13 cellular contexts compared by ENCODE assay signal in genomic region chr14:31410048-31410654, GRCh38. TPM values are rescaled to one million over a fixed set of nuclear protein-coding genes. Genes with fewer than 3 reads are reported as not detected.
A peak's percentile ranks its signal among the peaks of the same experiment; 100 is the strongest.
DNase-seq lines count a peak whose midpoint lies in the region; ATAC-seq and TF ChIP-seq lines count a peak whose summit lies in the region.
"Had no signal": no experiment of that assay in that cellular context is flagged by ENCODE, and none has a peak within 500 bp of the region (broad histone marks: within the 10 kb centered on the region; RNA-seq: fewer than 3 reads in every experiment).

No MANE protein-coding gene starts in this region.

- DNase-seq in GF-D8 (lab: John Stamatoyannopoulos, UW) (peak; percentile 78), Kasumi-1 (lab: John Stamatoyannopoulos, UW) (peak; percentile 74 to 83), NCI-H82 treated with DMSO at 0.1 percent for 48 hours (lab: John Stamatoyannopoulos, UW; ENCODE audit: unreplicated experiment) (no peak), NCI-H146 treated with DMSO at 0.1 percent for 48 hours (lab: John Stamatoyannopoulos, UW; ENCODE audit: unreplicated experiment) (no peak)
- no peak for DNase-seq in naive thymus-derived CD4-positive, alpha-beta T cell
- DNase-seq in stimulated activated CD4-positive, alpha-beta T cell treated with anti-CD3 and anti-CD28 coated beads, Interleukin-15, amount 100 ng/mL, for 24 hours, result no peak
- no peak for DNase-seq in stimulated activated naive CD4-positive, alpha-beta T cell (lab: John Stamatoyannopoulos, UW)
- DNase-seq: activated naive CD4-positive, alpha-beta T cell treated with anti-CD3 and anti-CD28 coated beads, Interleukin-2, amount 10 ng/mL, durations not matched to agents 7 days and 5 days; NCI-H146; NCI-H82 had no signal

- H3K27me3 ChIP-seq in SU-DHL-6 (ENCODE audit: low read length), result no peaks in the 10 kb centered on the region
- H3K27me3 ChIP-seq in naive thymus-derived CD4-positive, alpha-beta T cell (ENCODE audit: control insufficient read depth in 2 of 2, insufficient read depth in 2 of 2, low read length in 2 of 2), result no peaks in the 10 kb centered on the region
- H3K27me3 ChIP-seq: breast epithelium had no signal

- H3F3A ChIP-seq in SU-DHL-6 (ENCODE audit: insufficient read depth), result peaks cover 4% of the 10 kb centered on the region; the same call in 1 of the 2 replicates

- POLR2A ChIA-PET in naive thymus-derived CD4-positive, alpha-beta T cell (lab: Charles Lee), result no interaction called here

- H3K27me3 Mint-ChIP-seq in naive thymus-derived CD4-positive, alpha-beta T cell, result no peaks in the 10 kb centered on the region
- H3K27me3 Mint-ChIP-seq: activated naive CD4-positive, alpha-beta T cell treated with anti-CD3 and anti-CD28 coated beads, Interleukin-2, amount 10 ng/mL, durations not matched to agents 7 days and 5 days; progenitor cell of endocrine pancreas had no signal

- H4K20me1 ChIP-seq in SU-DHL-6 (ENCODE audit: low read depth, low read length), result no peaks in the 10 kb centered on the region

- peak overlapping the region; percentile 7 for H3K4me3 ChIP-seq in SU-DHL-6 (ENCODE audit: insufficient read depth, low read length, poor library complexity, severe bottlenecking)
- H3K4me3 ChIP-seq in naive thymus-derived CD4-positive, alpha-beta T cell (ENCODE audit: low read length), result no peak overlapping the region
- H3K4me3 ChIP-seq: breast epithelium had no signal

- peak overlapping the region; percentile 40 for H3K9ac ChIP-seq in SU-DHL-6 (ENCODE audit: low read length)

- H3K9me3 Mint-ChIP-seq in naive thymus-derived CD4-positive, alpha-beta T cell, result no peaks in the 10 kb centered on the region
- H3K9me3 Mint-ChIP-seq: activated naive CD4-positive, alpha-beta T cell treated with anti-CD3 and anti-CD28 coated beads, Interleukin-2, amount 10 ng/mL, durations not matched to agents 7 days and 5 days had no signal

- H3K36me3 ChIP-seq in SU-DHL-6 (ENCODE audit: low read length), result no peaks in the 10 kb centered on the region
- no peaks in the 10 kb centered on the region for H3K36me3 ChIP-seq in naive thymus-derived CD4-positive, alpha-beta T cell (ENCODE audit: control insufficient read depth in 2 of 3, insufficient read depth in 3 of 3, low read length in 3 of 3)
- H3K36me3 ChIP-seq: breast epithelium had no signal

- peak overlapping the region; percentile 80 for H2AFZ ChIP-seq in SU-DHL-6 (ENCODE audit: low read depth, low read length, severe bottlenecking)

- H3K4me1 ChIP-seq in naive thymus-derived CD4-positive, alpha-beta T cell (ENCODE audit: control insufficient read depth in 2 of 2, insufficient read depth in 2 of 2, low read length in 2 of 2), result no peaks in the 10 kb centered on the region

- no peak overlapping the region for H3K4me3 Mint-ChIP-seq in naive thymus-derived CD4-positive, alpha-beta T cell
- H3K4me3 Mint-ChIP-seq: activated naive CD4-positive, alpha-beta T cell treated with anti-CD3 and anti-CD28 coated beads, Interleukin-2, amount 10 ng/mL, durations not matched to agents 7 days and 5 days had no signal

- peaks cover 6 to 17% (median 11%) of the 10 kb centered on the region in 7 donors for H3K4me1 Mint-ChIP-seq in naive thymus-derived CD4-positive, alpha-beta T cell

- H3K4me2 ChIP-seq in SU-DHL-6 (ENCODE audit: low read depth, low read length, poor library complexity, severe bottlenecking), result peak overlapping the region; percentile 65

- ATAC-seq in naive thymus-derived CD4-positive, alpha-beta T cell, result peak; percentile 64

- intact Hi-C loops in naive thymus-derived CD4-positive, alpha-beta T cell (cut with micrococcal nuclease), result no loop called here

- H3K9me3 ChIP-seq in SU-DHL-6 (ENCODE audit: insufficient read depth, low read length), result no peaks in the 10 kb centered on the region
- H3K9me3 ChIP-seq in naive thymus-derived CD4-positive, alpha-beta T cell (ENCODE audit: control insufficient read depth in 2 of 3, low read length in 3 of 3), result no peaks in the 10 kb centered on the region
- H3K9me3 ChIP-seq: breast epithelium had no signal

- CTCF ChIA-PET in naive thymus-derived CD4-positive, alpha-beta T cell (lab: Charles Lee), result no interaction called here

- no peak overlapping the region for H3K27ac Mint-ChIP-seq in naive thymus-derived CD4-positive, alpha-beta T cell
- H3K27ac Mint-ChIP-seq: activated naive CD4-positive, alpha-beta T cell treated with anti-CD3 and anti-CD28 coated beads, Interleukin-2, amount 10 ng/mL, durations not matched to agents 7 days and 5 days; progenitor cell of endocrine pancreas had no signal

- H3K27ac ChIP-seq in SU-DHL-6 (ENCODE audit: low read depth, low read length), result peak overlapping the region; percentile 66
- no peak overlapping the region for H3K27ac ChIP-seq in naive thymus-derived CD4-positive, alpha-beta T cell (ENCODE audit: low read depth, low read length)
- H3K27ac ChIP-seq: breast epithelium had no signal

- no peak for TF ChIP-seq CTCF in SU-DHL-6 (IDR thresholded peaks at IDR 0.05; ENCODE audit: insufficient read depth, low read length, poor library complexity, severe bottlenecking)

- peaks cover 0 to 8% (median 6%) of the 10 kb centered on the region in 5 donors for H3K36me3 Mint-ChIP-seq in naive thymus-derived CD4-positive, alpha-beta T cell
- H3K36me3 Mint-ChIP-seq: activated naive CD4-positive, alpha-beta T cell treated with anti-CD3 and anti-CD28 coated beads, Interleukin-2, amount 10 ng/mL, durations not matched to agents 7 days and 5 days had no signal

- 0 out of 2 replicates have a peak, but pooled peaks cover 6% of the 10 kb centered on the region for H3K79me2 ChIP-seq in SU-DHL-6 (ENCODE audit: insufficient read depth, low read length)

- H3K9me2 ChIP-seq in SU-DHL-6 (replicated peaks; ENCODE audit: insufficient read depth, low read length), result no peaks in the 10 kb centered on the region

RNA-seq across cellular contexts. Expression of gene HEATR5A, which starts 10.2 kb away (rescaled TPM):
- 10 to 100 TPM in 4 of 5 experiments, 1 to 10 TPM in 1; 7.7 to 14.4 (median 13.2) TPM for total RNA-seq in naive thymus-derived CD4-positive, alpha-beta T cell
- polyA plus RNA-seq in naive thymus-derived CD4-positive, alpha-beta T cell, result 1 to 10 TPM; 5.6 to 6.9 TPM

RNA-seq across cellular contexts. Expression of gene DTD2, which starts 47.2 kb away (rescaled TPM):
- total RNA-seq in naive thymus-derived CD4-positive, alpha-beta T cell, result 10 to 100 TPM; 13.4 to 20.2 (median 18.6) TPM
- polyA plus RNA-seq in naive thymus-derived CD4-positive, alpha-beta T cell, result 10 to 100 TPM; 22.8 to 27.2 TPM

Comparison
In these comparisons a context has a peak if more than half of its experiments do, and no peak if none do; other contexts are left out.
1. DNase-seq: peak in GF-D8 (single experiment) and Kasumi-1 (2 of 2); none in naive thymus-derived CD4-positive, alpha-beta T cell (0 of 9), stimulated activated CD4-positive, alpha-beta T cell treated with anti-CD3 and anti-CD28 coated beads, Interleukin-15, amount 100 ng/mL, for 24 hours (single experiment), stimulated activated naive CD4-positive, alpha-beta T cell (0 of 6), NCI-H82 treated with DMSO at 0.1 percent for 48 hours (single experiment) and NCI-H146 treated with DMSO at 0.1 percent for 48 hours (single experiment).